Comparison of ENCODE assay signal across 31 cellular contexts in the genomic region with DNA sequence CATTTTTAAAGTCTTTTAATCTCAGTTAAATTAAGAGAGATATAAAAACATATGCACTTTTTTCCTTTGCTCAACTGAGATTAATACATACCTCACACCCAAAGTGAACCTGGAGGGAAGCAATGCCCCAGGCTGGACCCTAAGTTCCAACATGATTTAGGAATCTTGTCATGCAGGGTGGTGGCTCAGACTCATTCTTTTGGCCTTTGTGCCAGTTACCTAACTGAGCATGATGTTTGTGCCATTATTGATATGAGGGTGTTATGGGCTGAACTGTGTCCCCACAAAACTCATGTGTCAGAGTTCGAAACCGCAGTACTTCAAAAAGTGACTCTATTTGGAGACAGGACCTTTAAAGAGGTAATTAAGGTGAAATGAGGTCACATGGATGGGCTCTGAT.
"Had no signal": no experiment of that assay in that cellular context is flagged by ENCODE, and none has a peak within 500 bp of the region (broad histone marks: within the 10 kb centered on the region; RNA-seq: fewer than 3 reads in every experiment).

No MANE protein-coding gene starts in this region.

- ATAC-seq: activated CD8-positive, alpha-beta memory T cell treated with anti-CD3 and anti-CD28 coated beads, Interleukin-2, amount 10 ng/mL, durations not matched to agents 7 days and 5 days had no signal

- H3K27ac ChIP-seq: cardiac muscle cell, Peyer's patch, WERI-Rb-1 had no signal

- H3K4me3 ChIP-seq: cardiac muscle cell, Peyer's patch had no signal

- H3K9me3 ChIP-seq: Peyer's patch had no signal

- H3K36me3 ChIP-seq: cardiac muscle cell, Peyer's patch, WERI-Rb-1 had no signal

- H3K4me1 ChIP-seq: Peyer's patch had no signal

- H3K27me3 ChIP-seq: cardiac muscle cell, Peyer's patch had no signal

- DNase-seq: activated CD4-positive, alpha-beta memory T cell treated with anti-CD3 and anti-CD28 coated beads, Interleukin-2, amount 10 ng/mL, durations not matched to agents 7 days and 5 days; activated CD4-positive, alpha-beta T cell treated with anti-CD3 and anti-CD28 coated beads for 1 hour; activated CD4-positive, alpha-beta T cell treated with anti-CD3 and anti-CD28 coated beads for 48 hours; activated CD4-positive, CD25-positive, alpha-beta regulatory T cell; activated CD8-positive, alpha-beta memory T cell treated with anti-CD3 and anti-CD28 coated beads for 24 hours; activated CD8-positive, alpha-beta memory T cell treated with anti-CD3 and anti-CD28 coated beads, Interleukin-2, amount 10 ng/mL, durations not matched to agents 7 days and 5 days; activated CD8-positive, alpha-beta memory T cell treated with anti-CD3 and anti-CD28 coated beads, Interleukin-2, amount 50 U/mL, for 48 hours; activated effector memory CD4-positive, alpha-beta T cell treated with Interleukin-2 at 50 U/mL for 16 hours; activated naive CD4-positive, alpha-beta T cell treated with anti-CD3 and anti-CD28 coated beads, Interleukin-2, amount 10 ng/mL, durations not matched to agents 7 days and 5 days; activated naive CD8-positive, alpha-beta T cell treated with anti-CD3 and anti-CD28 coated beads, Interleukin-2, amount 50 U/mL, for 24 hours; activated T-cell treated with anti-CD3 and anti-CD28 coated beads, Interleukin-2, amount 50 U/mL, for 48 hours; anterior cingulate cortex; Karpas-422; KBM-7; MM.1S; MV-4-11; NCI-H1092; NCI-H1436 treated with DMSO at 0.1 percent for 48 hours; NCI-H1694 treated with DMSO at 0.1 percent for 48 hours; NCI-H2029; NCI-H345; NCI-H524 treated with DMSO at 0.1 percent for 48 hours; Peyer's patch; Right ventricle myocardium superior; RPMI8226; SW 1271; T-helper 1 cell; T-helper 2 cell; T-helper 9 cell; WERI-Rb-1 had no signal
